26 cellular contexts compared by ENCODE assay signal in genomic region chr5:109291090-109291489, GRCh38.
DNase-seq lines count a peak whose midpoint lies in the region; ATAC-seq and TF ChIP-seq lines count a peak whose summit lies in the region.
"Had no signal": no experiment of that assay in that cellular context is flagged by ENCODE, and none has a peak within 500 bp of the region (broad histone marks: within the 10 kb centered on the region; RNA-seq: fewer than 3 reads in every experiment).

No MANE protein-coding gene starts in this region.

- H2BK120ac ChIP-seq in H9 (ENCODE audit: low read depth, low read length, poor library complexity, severe bottlenecking): no peak overlapping the region

- no peak overlapping the region for H3K23ac ChIP-seq in H9 (ENCODE audit: insufficient read length, low read depth, low read length)

- H2AFZ ChIP-seq in H9 (ENCODE audit: low read length): no peak overlapping the region

- intact Hi-C loops in upper lobe of right lung (cut with DNase I): no loop called here

- WGBS in H9 (ENCODE audit: extremely low coverage, insufficient read length, low lambda C conversion rate): no CpG with 5 or more reads among the region's 6 CpGs

- H3K18ac ChIP-seq in H9 (ENCODE audit: insufficient read length, low read depth, low read length): no peak overlapping the region

- H3K27ac Mint-ChIP-seq in H9 (peak overlapping the region in 1 of 3 experiments; percentile 37; a peak in 1 of 7 replicates), WTC11 (no peak overlapping the region)
- H3K27ac Mint-ChIP-seq: CD4-positive, alpha-beta memory T cell had no signal

- H4K91ac ChIP-seq in H9 (ENCODE audit: insufficient read length, low read depth, low read length): no peak overlapping the region

- H3K27me3 ChIP-seq in H9 (ENCODE audit: insufficient read depth, low read length): no peaks in the 10 kb centered on the region
- H3K27me3 ChIP-seq in upper lobe of right lung: no peaks in the 10 kb centered on the region
- H3K27me3 ChIP-seq: Peyer's patch had no signal

- H2BK20ac ChIP-seq in H9 (ENCODE audit: low read depth, low read length, poor library complexity, severe bottlenecking): no peak overlapping the region

- no peak overlapping the region for H2BK12ac ChIP-seq in H9 (ENCODE audit: insufficient read length, low read depth, low read length)

- H3K4ac ChIP-seq in H9 (ENCODE audit: low read depth, low read length): no peak overlapping the region

- no peak overlapping the region for H2AK5ac ChIP-seq in H9 (ENCODE audit: insufficient read length, low read length)

- H2BK15ac ChIP-seq in H9 (ENCODE audit: low read depth, low read length): no peak overlapping the region

- H4K8ac ChIP-seq in H9 (replicated peaks; ENCODE audit: insufficient read length, low read depth, low read length): no peak overlapping the region

- no peak overlapping the region for H3T11ph ChIP-seq in H9 (ENCODE audit: low read length)

- H3K36me3 Mint-ChIP-seq in H9 (ENCODE audit: insufficient read depth in 1 of 3, low read depth in 3 of 3) (peaks cover 9 to 11% (median 10%) of the 10 kb centered on the region in 3 experiments; a peak in 6 of 7 replicates), WTC11 (peaks cover 18% of the 10 kb centered on the region)

- no peak overlapping the region for H3K4me2 ChIP-seq in H9 (ENCODE audit: insufficient read depth, insufficient read length, low read length)
- H3K4me2 ChIP-seq: A549 had no signal

- no peak overlapping the region for H3K56ac ChIP-seq in H9 (ENCODE audit: insufficient read length, low read depth, low read length)

- H3K9ac ChIP-seq in H9 (ENCODE audit: extremely low read depth, insufficient read length, low read length): no peak overlapping the region

- POLR2A ChIA-PET in WTC11 (lab: Charles Lee): no interaction called here

- CTCF ChIA-PET in WTC11 (lab: Charles Lee): no interaction called here

- H3K9me3 Mint-ChIP-seq in H9 (peaks cover 16% of the 10 kb centered on the region in 2 experiments), WTC11 (peaks cover 25% of the 10 kb centered on the region)

- TF ChIP-seq CTCF in H9 (conservative IDR thresholded peaks at IDR 0.05): peak; percentile 39; the same call in 2 of the 3 replicates
- TF ChIP-seq CTCF in WTC11 (IDR thresholded peaks at IDR 0.05): no peak
- no peak for TF ChIP-seq CTCF in upper lobe of right lung (IDR thresholded peaks at IDR 0.05)

- no peaks in the 10 kb centered on the region; a peak in 1 of 4 replicates for H3K4me1 Mint-ChIP-seq in H9
- no peaks in the 10 kb centered on the region for H3K4me1 Mint-ChIP-seq in WTC11
- H3K4me1 Mint-ChIP-seq: CD4-positive, alpha-beta memory T cell had no signal

- H3K14ac ChIP-seq in H9 (ENCODE audit: insufficient read depth, low read length): peak overlapping the region; percentile 31; the same call in 1 of the 2 replicates

- ATAC-seq in WTC11: peak; percentile 77
- ATAC-seq in upper lobe of right lung: peak; percentile 26
- no peak for ATAC-seq in GM21515 (IDR thresholded peaks at IDR 0.05; ENCODE audit: unreplicated experiment)
- no peak for ATAC-seq in HG02970 (IDR thresholded peaks at IDR 0.05; ENCODE audit: low FRiP score, unreplicated experiment)
- no peak for ATAC-seq in GM21576 (IDR thresholded peaks at IDR 0.05; ENCODE audit: unreplicated experiment)
- ATAC-seq: GM12878 had no signal

- H3K4me1 ChIP-seq in H9 (ENCODE audit: insufficient read depth, low read length) (no peaks in the 10 kb centered on the region), upper lobe of right lung (no peaks in the 10 kb centered on the region)
- H3K4me1 ChIP-seq: A549, Peyer's patch had no signal

- H3K27ac ChIP-seq in H9 (ENCODE audit: insufficient read length, low read depth, low read length): no peak overlapping the region
- no peak overlapping the region for H3K27ac ChIP-seq in upper lobe of right lung
- H3K27ac ChIP-seq: A549, HL-60, Peyer's patch, SK-N-MC had no signal

- H3K9me3 ChIP-seq in H9 (ENCODE audit: control insufficient read depth, low read depth, low read length) (no peaks in the 10 kb centered on the region), upper lobe of right lung (peaks cover 4% of the 10 kb centered on the region)

- H3K4me3 Mint-ChIP-seq in H9 (no peak overlapping the region), WTC11 (no peak overlapping the region)
- H3K4me3 Mint-ChIP-seq: CD4-positive, alpha-beta memory T cell had no signal

- H3K36me3 ChIP-seq in upper lobe of right lung: no peaks in the 10 kb centered on the region
- H3K36me3 ChIP-seq: Peyer's patch had no signal

- no peak overlapping the region for H4K5ac ChIP-seq in H9 (ENCODE audit: insufficient read length, low read depth, low read length)

- H3K23me2 ChIP-seq in H9 (ENCODE audit: insufficient read length, low read depth, low read length, poor library complexity, severe bottlenecking): no peaks in the 10 kb centered on the region

- no peaks in the 10 kb centered on the region for H3K27me3 Mint-ChIP-seq in H9 (ENCODE audit: low read depth)
- H3K27me3 Mint-ChIP-seq in WTC11 (ENCODE audit: low read depth): no peaks in the 10 kb centered on the region
- H3K27me3 Mint-ChIP-seq: CD4-positive, alpha-beta memory T cell had no signal

- H3K4me3 ChIP-seq in iPS-11a (ENCODE audit: low read depth, low read length) (peak overlapping the region; percentile 4), upper lobe of right lung (no peak overlapping the region)
- H3K4me3 ChIP-seq: A549, GM12878, Peyer's patch, SK-N-MC had no signal

- no peaks in the 10 kb centered on the region for H3K79me2 ChIP-seq in H9 (ENCODE audit: insufficient read depth, low read length)

- H2BK5ac ChIP-seq in H9 (ENCODE audit: insufficient read length, low read length): no peak overlapping the region

- H4K20me1 ChIP-seq in H9 (ENCODE audit: control insufficient read depth, insufficient read depth, insufficient read length): no peaks in the 10 kb centered on the region

- H3K79me1 ChIP-seq in H9 (ENCODE audit: insufficient read depth, low read depth, low read length, poor library complexity, severe bottlenecking): no peaks in the 10 kb centered on the region

- DNase-seq in H9: no peak
- DNase-seq in WTC11 (ENCODE audit: low spot score): peak; percentile 15
- DNase-seq in upper lobe of right lung: no peak
- DNase-seq: C1 segment of cervical spinal cord; CD4-positive, alpha-beta memory T cell; COR-L47; DMS53; HCEC 1CT; KBM-7; MV-4-11; NCI-H1105; NCI-H1436 treated with DMSO at 0.1 percent for 48 hours; NCI-H187 treated with DMSO at 0.1 percent for 48 hours; NCI-H2171 treated with DMSO at 0.1 percent for 48 hours; NCI-H345; NCI-H524 treated with DMSO at 0.1 percent for 48 hours; Peyer's patch; SHP77 treated with DMSO at 0.1 percent for 48 hours had no signal

TF ChIP-seq in WTC11, 78 proteins besides CTCF, POLR2A, EP300 and RAD21:
- TF ChIP-seq HMGA2 (CRISPR knock-in tag; IDR thresholded peaks at IDR 0.05): no peak
- no peak for TF ChIP-seq RELA (CRISPR knock-in tag; IDR thresholded peaks at IDR 0.05; ENCODE audit: borderline replicate concordance)
- no peak for TF ChIP-seq NR1H2 (CRISPR knock-in tag; IDR thresholded peaks at IDR 0.05)
- TF ChIP-seq HMGXB4 (CRISPR knock-in tag; IDR thresholded peaks at IDR 0.05): no peak
- no peak for TF ChIP-seq ETV6 (CRISPR knock-in tag; IDR thresholded peaks at IDR 0.05)
- TF ChIP-seq ZNF423 (CRISPR knock-in tag; IDR thresholded peaks at IDR 0.05): peak; percentile 29; the same call in 1 of the 2 replicates
- TF ChIP-seq SOX15 (CRISPR knock-in tag; IDR thresholded peaks at IDR 0.05): no peak

Comparison
In these comparisons a context has a peak if more than half of its experiments do, and no peak if none do; other contexts are left out.
1. ATAC-seq: peak in WTC11 (single experiment) and upper lobe of right lung (single experiment); none in GM21515 (single experiment), HG02970 (single experiment) and GM21576 (single experiment).